Comparison of ENCODE assay signal across 11 cellular contexts in the genomic region with DNA sequence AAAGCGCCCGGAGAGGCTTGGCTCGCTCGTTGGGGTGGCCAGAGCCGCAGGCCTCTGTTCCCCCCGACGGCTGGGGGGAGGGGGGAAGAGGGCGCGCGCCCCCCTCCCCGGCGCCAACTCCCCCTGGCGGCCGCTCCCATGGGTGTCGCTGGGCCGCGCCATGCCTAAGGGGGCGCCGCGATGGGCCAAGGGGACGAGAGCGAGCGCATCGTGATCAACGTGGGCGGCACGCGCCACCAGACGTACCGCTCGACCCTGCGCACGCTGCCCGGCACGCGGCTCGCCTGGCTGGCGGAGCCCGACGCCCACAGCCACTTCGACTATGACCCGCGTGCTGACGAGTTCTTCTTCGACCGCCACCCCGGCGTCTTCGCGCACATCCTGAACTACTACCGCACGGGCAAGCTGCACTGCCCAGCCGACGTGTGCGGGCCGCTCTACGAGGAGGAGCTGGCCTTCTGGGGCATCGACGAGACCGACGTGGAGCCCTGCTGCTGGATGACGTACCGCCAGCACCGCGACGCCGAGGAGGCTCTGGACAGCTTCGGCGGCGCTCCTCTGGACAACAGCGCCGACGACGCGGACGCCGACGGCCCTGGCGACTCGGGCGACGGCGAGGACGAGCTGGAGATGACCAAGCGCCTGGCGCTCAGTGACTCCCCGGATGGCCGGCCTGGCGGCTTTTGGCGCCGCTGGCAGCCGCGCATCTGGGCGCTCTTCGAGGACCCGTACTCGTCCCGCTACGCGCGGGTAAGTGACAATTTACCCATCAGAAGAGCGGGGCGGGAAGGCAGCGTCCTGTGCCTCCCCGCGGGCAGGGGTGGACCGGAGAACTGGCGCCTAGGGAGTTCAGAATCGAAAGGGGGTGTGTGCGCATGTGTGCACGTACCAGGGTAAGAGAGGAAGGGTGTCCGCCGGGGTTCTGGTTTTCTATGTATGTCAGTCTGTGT. TPM values are rescaled to one million over a fixed set of nuclear protein-coding genes. Genes with fewer than 3 reads are reported as not detected.
DNase-seq lines count a peak whose midpoint lies in the region; ATAC-seq and TF ChIP-seq lines count a peak whose summit lies in the region.
"Had no signal": no experiment of that assay in that cellular context is flagged by ENCODE, and none has a peak within 500 bp of the region (broad histone marks: within the 10 kb centered on the region; RNA-seq: fewer than 3 reads in every experiment).

No MANE protein-coding gene starts in this region.

- no peak for ATAC-seq in activated naive CD8-positive, alpha-beta T cell treated with anti-CD3 and anti-CD28 coated beads, Interleukin-2, amount 50 U/mL, for 24 hours
- no peak for ATAC-seq in naive thymus-derived CD4-positive, alpha-beta T cell
- no peak for ATAC-seq in HG02938 (IDR thresholded peaks at IDR 0.05; ENCODE audit: unreplicated experiment)
- ATAC-seq: natural killer cell had no signal

- no peaks in the 10 kb centered on the region for H3K36me3 ChIP-seq in naive thymus-derived CD4-positive, alpha-beta T cell (ENCODE audit: control insufficient read depth in 2 of 3, insufficient read depth in 3 of 3, low read length in 3 of 3)

- TF ChIP-seq CTCF in type B pancreatic cell (conservative IDR thresholded peaks at IDR 0.05), result peak; percentile 75

- DNase-seq in activated naive CD8-positive, alpha-beta T cell treated with anti-CD3 and anti-CD28 coated beads for 36 hours, result peak; percentile 21
- DNase-seq in activated naive CD8-positive, alpha-beta T cell treated with anti-CD3 and anti-CD28 coated beads, Interleukin-2, amount 50 U/mL, for 24 hours, result no peak
- peak; percentile 16 for DNase-seq in SK-MEL-5 (ENCODE audit: low read depth, low spot score)
- peak; percentile 68 for DNase-seq in iPS-NIHi11 (ENCODE audit: low spot score)
- no peak for DNase-seq in type B pancreatic cell (ENCODE audit: extremely low spot score, unreplicated experiment)
- no peak for DNase-seq in naive thymus-derived CD4-positive, alpha-beta T cell
- DNase-seq in GOT3 (lab: John Stamatoyannopoulos, UW), result no peak
- DNase-seq: natural killer cell had no signal

- H3K9me3 ChIP-seq in naive thymus-derived CD4-positive, alpha-beta T cell (ENCODE audit: control insufficient read depth in 2 of 3, low read length in 3 of 3), result no peaks in the 10 kb centered on the region

- no peak overlapping the region for H3K27ac Mint-ChIP-seq in activated naive CD8-positive, alpha-beta T cell treated with anti-CD3 and anti-CD28 coated beads for 36 hours
- H3K27ac Mint-ChIP-seq in activated naive CD8-positive, alpha-beta T cell treated with anti-CD3 and anti-CD28 coated beads, Interleukin-2, amount 50 U/mL, for 24 hours, result no peak overlapping the region
- no peak overlapping the region for H3K27ac Mint-ChIP-seq in type B pancreatic cell
- H3K27ac Mint-ChIP-seq in naive thymus-derived CD4-positive, alpha-beta T cell, result no peak overlapping the region
- H3K27ac Mint-ChIP-seq: natural killer cell had no signal

- peaks cover 61% of the 10 kb centered on the region for H3K27me3 Mint-ChIP-seq in activated naive CD8-positive, alpha-beta T cell treated with anti-CD3 and anti-CD28 coated beads for 36 hours
- H3K27me3 Mint-ChIP-seq in activated naive CD8-positive, alpha-beta T cell treated with anti-CD3 and anti-CD28 coated beads, Interleukin-2, amount 50 U/mL, for 24 hours, result peaks cover 49% of the 10 kb centered on the region
- peaks cover 37% of the 10 kb centered on the region for H3K27me3 Mint-ChIP-seq in type B pancreatic cell
- H3K27me3 Mint-ChIP-seq in naive thymus-derived CD4-positive, alpha-beta T cell, result peaks cover 34 to 59% (median 37%) of the 10 kb centered on the region in 5 donors

- peaks cover 0 to 6% of the 10 kb centered on the region in 2 donors for H3K27me3 ChIP-seq in naive thymus-derived CD4-positive, alpha-beta T cell (ENCODE audit: control insufficient read depth in 2 of 2, insufficient read depth in 2 of 2, low read length in 2 of 2)

- H3K36me3 Mint-ChIP-seq in activated naive CD8-positive, alpha-beta T cell treated with anti-CD3 and anti-CD28 coated beads for 36 hours, result no peaks in the 10 kb centered on the region
- H3K36me3 Mint-ChIP-seq in activated naive CD8-positive, alpha-beta T cell treated with anti-CD3 and anti-CD28 coated beads, Interleukin-2, amount 50 U/mL, for 24 hours (ENCODE audit: low read depth), result peaks cover 2% of the 10 kb centered on the region
- H3K36me3 Mint-ChIP-seq in type B pancreatic cell, result no peaks in the 10 kb centered on the region
- peaks cover 0 to 5% (median 0%) of the 10 kb centered on the region in 5 donors for H3K36me3 Mint-ChIP-seq in naive thymus-derived CD4-positive, alpha-beta T cell
- H3K36me3 Mint-ChIP-seq: natural killer cell had no signal

- CTCF ChIA-PET in naive thymus-derived CD4-positive, alpha-beta T cell (lab: Charles Lee), result no interaction called here

- POLR2A ChIA-PET in naive thymus-derived CD4-positive, alpha-beta T cell (lab: Charles Lee), result no interaction called here

- intact Hi-C loops in naive thymus-derived CD4-positive, alpha-beta T cell (cut with micrococcal nuclease), result no loop called here

- no peak overlapping the region for H3K27ac ChIP-seq in naive thymus-derived CD4-positive, alpha-beta T cell (ENCODE audit: low read depth, low read length)
- H3K27ac ChIP-seq: KMS-11 had no signal

- no peaks in the 10 kb centered on the region for H3K4me1 ChIP-seq in naive thymus-derived CD4-positive, alpha-beta T cell (ENCODE audit: control insufficient read depth in 2 of 2, insufficient read depth in 2 of 2, low read length in 2 of 2)

- H3K4me3 Mint-ChIP-seq in activated naive CD8-positive, alpha-beta T cell treated with anti-CD3 and anti-CD28 coated beads for 36 hours, result no peak overlapping the region
- no peak overlapping the region for H3K4me3 Mint-ChIP-seq in activated naive CD8-positive, alpha-beta T cell treated with anti-CD3 and anti-CD28 coated beads, Interleukin-2, amount 50 U/mL, for 24 hours
- H3K4me3 Mint-ChIP-seq in type B pancreatic cell, result peak overlapping the region; percentile 69
- peak overlapping the region in 4 of 10 donors; percentile 14 to 55 (median 32) for H3K4me3 Mint-ChIP-seq in naive thymus-derived CD4-positive, alpha-beta T cell
- H3K4me3 Mint-ChIP-seq: natural killer cell had no signal

- no peaks in the 10 kb centered on the region for H3K9me3 Mint-ChIP-seq in activated naive CD8-positive, alpha-beta T cell treated with anti-CD3 and anti-CD28 coated beads for 36 hours
- no peaks in the 10 kb centered on the region for H3K9me3 Mint-ChIP-seq in activated naive CD8-positive, alpha-beta T cell treated with anti-CD3 and anti-CD28 coated beads, Interleukin-2, amount 50 U/mL, for 24 hours
- no peaks in the 10 kb centered on the region for H3K9me3 Mint-ChIP-seq in type B pancreatic cell
- peaks cover 0 to 5% (median 0%) of the 10 kb centered on the region in 11 donors for H3K9me3 Mint-ChIP-seq in naive thymus-derived CD4-positive, alpha-beta T cell
- H3K9me3 Mint-ChIP-seq: natural killer cell had no signal

- in situ Hi-C loops in SK-MEL-5 (cut with HindIII; ENCODE audit: low pct_unique_long_range_greater_than_20kb, low sequenced_read_pairs), result no loop called here

- H3K4me3 ChIP-seq in naive thymus-derived CD4-positive, alpha-beta T cell (ENCODE audit: low read length), result no peak overlapping the region

- H3K4me1 Mint-ChIP-seq in activated naive CD8-positive, alpha-beta T cell treated with anti-CD3 and anti-CD28 coated beads for 36 hours, result peaks cover 2% of the 10 kb centered on the region
- peaks cover 4% of the 10 kb centered on the region for H3K4me1 Mint-ChIP-seq in activated naive CD8-positive, alpha-beta T cell treated with anti-CD3 and anti-CD28 coated beads, Interleukin-2, amount 50 U/mL, for 24 hours
- H3K4me1 Mint-ChIP-seq in type B pancreatic cell (ENCODE audit: unreplicated experiment), result peaks cover 5% of the 10 kb centered on the region
- H3K4me1 Mint-ChIP-seq in naive thymus-derived CD4-positive, alpha-beta T cell, result peaks cover 0 to 14% (median 8%) of the 10 kb centered on the region in 7 donors

RNA-seq across cellular contexts. Expression of a gene that starts 1.5 kb away (rescaled TPM):
- not detected for total RNA-seq in activated naive CD8-positive, alpha-beta T cell treated with anti-CD3 and anti-CD28 coated beads for 36 hours
- total RNA-seq in SK-MEL-5 (2014; rRNA removed; shearing (Covaris generic)), result 0.11 and 0.27 TPM in 2 replicates
- polyA plus RNA-seq in SK-MEL-5 (2015; cell fraction: cytosol; rRNA removed), result 1.0 and 1.3 TPM in 2 replicates
- polyA plus RNA-seq in SK-MEL-5 (2015; cell fraction: nucleus; rRNA removed), result 1.6 and 2.4 TPM in 2 replicates
- 1.8 and 2.8 TPM in 2 replicates for total RNA-seq in type B pancreatic cell (ENCODE audit: low replicate concordance)
- not detected for total RNA-seq in naive thymus-derived CD4-positive, alpha-beta T cell
- not detected for polyA plus RNA-seq in naive thymus-derived CD4-positive, alpha-beta T cell
- total RNA-seq: natural killer cell, OCI-LY7 had no signal

RNA-seq across cellular contexts. Expression of a gene that starts 16.7 kb away (rescaled TPM):
- total RNA-seq in activated naive CD8-positive, alpha-beta T cell treated with anti-CD3 and anti-CD28 coated beads for 36 hours, result not detected
- not detected in 2 replicates for total RNA-seq in SK-MEL-5 (2014; rRNA removed; shearing (Covaris generic))
- polyA plus RNA-seq in SK-MEL-5 (2015; cell fraction: cytosol; rRNA removed), result not detected in 2 replicates
- not detected in 2 replicates for polyA plus RNA-seq in SK-MEL-5 (2015; cell fraction: nucleus; rRNA removed)
- total RNA-seq in type B pancreatic cell (ENCODE audit: low replicate concordance), result 3.6 TPM in 1 of 2 replicates, not detected in the other
- not detected for total RNA-seq in naive thymus-derived CD4-positive, alpha-beta T cell
- not detected for polyA plus RNA-seq in naive thymus-derived CD4-positive, alpha-beta T cell
- total RNA-seq: natural killer cell, OCI-LY7 had no signal

Comparison
In these comparisons a context has a peak if more than half of its experiments do, and no peak if none do; other contexts are left out.
1. DNase-seq: peak in activated naive CD8-positive, alpha-beta T cell treated with anti-CD3 and anti-CD28 coated beads for 36 hours (single experiment), SK-MEL-5 (single experiment) and iPS-NIHi11 (single experiment); none in activated naive CD8-positive, alpha-beta T cell treated with anti-CD3 and anti-CD28 coated beads, Interleukin-2, amount 50 U/mL, for 24 hours (single experiment), type B pancreatic cell (single experiment), naive thymus-derived CD4-positive, alpha-beta T cell (0 of 9) and GOT3 (single experiment).